8 cellular contexts compared by ENCODE assay signal in the genomic region with DNA sequence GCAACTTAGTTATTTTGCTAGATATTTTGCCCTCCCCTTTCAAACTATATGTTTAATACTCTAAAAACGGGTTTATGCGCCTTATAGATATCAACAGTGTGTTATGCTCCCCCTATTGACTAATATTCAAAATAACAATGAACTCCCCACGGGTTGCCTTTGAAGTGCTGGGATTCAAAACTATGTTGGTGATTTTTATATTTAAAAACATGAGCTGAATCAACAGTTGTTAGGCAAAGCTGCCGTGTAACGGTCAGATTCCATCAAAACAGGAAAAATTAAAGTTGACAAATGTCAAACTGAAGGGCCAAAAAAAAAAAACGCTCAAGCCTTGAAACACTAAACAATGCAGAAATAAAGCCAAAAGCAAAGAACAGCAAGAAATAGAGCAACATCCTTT. TPM values are rescaled to one million over a fixed set of nuclear protein-coding genes. Genes with fewer than 3 reads are reported as not detected.
DNase-seq lines count a peak whose midpoint lies in the region; ATAC-seq and TF ChIP-seq lines count a peak whose summit lies in the region.

No MANE protein-coding gene starts in this region.

- H3K4me1 Mint-ChIP-seq in chondrocyte (ENCODE audit: low read depth) (peaks cover 19% of the 10 kb centered on the region), nephron (peaks cover 41% of the 10 kb centered on the region)

- H3K9me3 Mint-ChIP-seq in chondrocyte (ENCODE audit: low read depth) (no peaks in the 10 kb centered on the region), nephron (no peaks in the 10 kb centered on the region)

- H3K27me3 Mint-ChIP-seq in chondrocyte (ENCODE audit: low read depth) = peaks cover 10% of the 10 kb centered on the region
- H3K27me3 Mint-ChIP-seq in nephron (ENCODE audit: low read depth) = no peaks in the 10 kb centered on the region

- no peak overlapping the region for H3K4me3 Mint-ChIP-seq in chondrocyte (ENCODE audit: unreplicated experiment)
- H3K4me3 Mint-ChIP-seq in nephron = peak overlapping the region; percentile 93 to 99 (median 96)

- H3K27ac Mint-ChIP-seq in chondrocyte (ENCODE audit: unreplicated experiment) (no peak overlapping the region), nephron (peak overlapping the region; percentile 86 to 96 (median 96))

- DNase-seq in NCI-H1105 treated with DMSO at 0.1 percent for 48 hours (lab: John Stamatoyannopoulos, UW) (peak; percentile 14), NCI-H1105 (lab: John Stamatoyannopoulos, UW) (no peak), NCI-H2227 treated with DMSO at 0.1 percent for 48 hours (lab: John Stamatoyannopoulos, UW) (peak; percentile 21), chondrocyte (ENCODE audit: low spot score) (no peak), NCI-H2171 treated with DMSO at 0.1 percent for 48 hours (lab: John Stamatoyannopoulos, UW) (no peak)

- TF ChIP-seq CTCF in chondrocyte (IDR thresholded peaks at IDR 0.05) (peak; percentile 81), nephron (IDR thresholded peaks at IDR 0.05; ENCODE audit: unreplicated experiment in 3 of 3) (peak; percentile 46 to 51 (median 46))

- no peaks in the 10 kb centered on the region for H3K36me3 Mint-ChIP-seq in chondrocyte (ENCODE audit: low read depth)
- H3K36me3 Mint-ChIP-seq in nephron (ENCODE audit: low read depth) = peaks cover 14% of the 10 kb centered on the region

- ATAC-seq in HG03354 (IDR thresholded peaks at IDR 0.05; ENCODE audit: poor library complexity, severe bottlenecking, unreplicated experiment) (no peak), GM18868 (IDR thresholded peaks at IDR 0.05; ENCODE audit: unreplicated experiment) (no peak)

RNA-seq across cellular contexts. Expression of a gene that starts 2.5 kb away (rescaled TPM):
- 0.80 to 2.8 TPM (median 1.4 TPM) in 3 replicates for total RNA-seq in chondrocyte

Comparison
In these comparisons a context has a peak if more than half of its experiments do, and no peak if none do; other contexts are left out.
1. DNase-seq: peak in NCI-H1105 treated with DMSO at 0.1 percent for 48 hours (single experiment) and NCI-H2227 treated with DMSO at 0.1 percent for 48 hours (single experiment); none in NCI-H1105 (single experiment), chondrocyte (single experiment) and NCI-H2171 treated with DMSO at 0.1 percent for 48 hours (single experiment).